In genomic region chr14:53947452-53948180, GRCh38 we compare ENCODE assay signal across 25 cellular contexts. TPM values are rescaled to one million over a fixed set of nuclear protein-coding genes. Genes with fewer than 3 reads are reported as not detected.
A peak's percentile ranks its signal among the peaks of the same experiment; 100 is the strongest.
DNase-seq lines count a peak whose midpoint lies in the region; ATAC-seq, FAIRE-seq and TF ChIP-seq lines count a peak whose summit lies in the region.
"Had no signal": no experiment of that assay in that cellular context is flagged by ENCODE, and none has a peak within 500 bp of the region (broad histone marks: within the 10 kb centered on the region; RNA-seq: fewer than 3 reads in every experiment).

No MANE protein-coding gene starts in this region.

- H3K4me3 ChIP-seq in astrocyte (ENCODE audit: insufficient read depth, low read depth, low read length) (no peak overlapping the region), iPS-11a (ENCODE audit: low read depth, low read length) (peak overlapping the region; percentile 37)
- no peak overlapping the region for H3K4me3 ChIP-seq in effector memory CD4-positive, alpha-beta T cell (ENCODE audit: insufficient read depth, low read depth, low read length, poor library complexity, severe bottlenecking)

- H3K36me3 ChIP-seq in astrocyte (ENCODE audit: insufficient read depth, low read length) = no peaks in the 10 kb centered on the region
- no peaks in the 10 kb centered on the region for H3K36me3 ChIP-seq in effector memory CD4-positive, alpha-beta T cell (ENCODE audit: control insufficient read depth, insufficient read depth, low read length)

- H3K79me1 ChIP-seq in H9 (ENCODE audit: insufficient read depth, low read depth, low read length, poor library complexity, severe bottlenecking) = no peaks in the 10 kb centered on the region

- no peak overlapping the region for H2AK5ac ChIP-seq in H9 (ENCODE audit: insufficient read length, low read length)

- intact Hi-C loops in sciatic nerve (cut with DNase I) = no loop called here

- peaks cover 23% of the 10 kb centered on the region for H3K23me2 ChIP-seq in H9 (ENCODE audit: insufficient read length, low read depth, low read length, poor library complexity, severe bottlenecking)

- H4K91ac ChIP-seq in H9 (ENCODE audit: insufficient read length, low read depth, low read length) = no peak overlapping the region

- ATAC-seq in sciatic nerve (peak; percentile 14), HG03342 (IDR thresholded peaks at IDR 0.05; ENCODE audit: unreplicated experiment) (no peak), HG02938 (IDR thresholded peaks at IDR 0.05; ENCODE audit: unreplicated experiment) (no peak)
- ATAC-seq: activated naive CD4-positive, alpha-beta T cell treated with anti-CD3 and anti-CD28 coated beads, Interleukin-2, amount 50 U/mL, for 72 hours; Right ventricle myocardium inferior had no signal

- no peak overlapping the region for H3K56ac ChIP-seq in H9 (ENCODE audit: insufficient read length, low read depth, low read length)

- H3K4ac ChIP-seq in H9 (ENCODE audit: low read depth, low read length) = no peak overlapping the region

- no peak for DNase-seq in H9
- DNase-seq in astrocyte (ENCODE audit: low read depth) = peak; percentile 32
- DNase-seq in sciatic nerve (ENCODE audit: low spot score) = peak; percentile 65
- DNase-seq in globus pallidus (ENCODE audit: low spot score) = no peak
- no peak for DNase-seq in effector memory CD4-positive, alpha-beta T cell
- DNase-seq: activated B cell treated with CpG ODN at 0.5 μM for 24 hours; activated CD8-positive, alpha-beta memory T cell treated with anti-CD3 and anti-CD28 coated beads for 24 hours; activated T-cell treated with anti-CD3 and anti-CD28 coated beads, Interleukin-2, amount 50 U/mL, for 72 hours; MV-4-11; naive B cell; NCI-H2029 treated with DMSO at 0.1 percent for 48 hours; NCI-H446 treated with DMSO at 0.1 percent for 48 hours; stimulated activated CD4-positive, alpha-beta T cell treated with anti-CD3 and anti-CD28 coated beads, Interleukin-4, amount 100 ng/mL, for 4 hours had no signal

- H3K4me3 Mint-ChIP-seq in H9 (peak overlapping the region; percentile 69 to 85), astrocyte (ENCODE audit: unreplicated experiment) (peak overlapping the region; percentile 72)
- H3K4me3 Mint-ChIP-seq: activated B cell treated with CpG ODN at 0.5 μM for 24 hours; IgD-negative memory B cell; naive B cell; T-helper 1 cell treated with Interleukin-12 subunit alpha and Interleukin-12 subunit beta and Interleukin-4 antibody, amounts not matched to agents 30 μg/mL and 1 μg/mL, for 36 hours had no signal

- H3K27ac ChIP-seq in H9 (ENCODE audit: insufficient read length, low read depth, low read length) (no peak overlapping the region), astrocyte (ENCODE audit: low read depth, low read length) (no peak overlapping the region)
- H3K27ac ChIP-seq in effector memory CD4-positive, alpha-beta T cell (ENCODE audit: insufficient read depth, low read length, poor library complexity, severe bottlenecking) = no peak overlapping the region
- H3K27ac ChIP-seq: esophagus muscularis mucosa, skin epidermis had no signal

- H3K4me1 Mint-ChIP-seq in H9 = peaks cover 72 to 73% of the 10 kb centered on the region in 2 experiments
- peaks cover 15% of the 10 kb centered on the region for H3K4me1 Mint-ChIP-seq in astrocyte (ENCODE audit: low read depth, unreplicated experiment)
- H3K4me1 Mint-ChIP-seq: activated B cell treated with CpG ODN at 0.5 μM for 24 hours, IgD-negative memory B cell had no signal

- no peaks in the 10 kb centered on the region for H4K20me1 ChIP-seq in H9 (ENCODE audit: control insufficient read depth, insufficient read depth, insufficient read length)
- H4K20me1 ChIP-seq in astrocyte (ENCODE audit: insufficient read depth, low read length) = peaks cover 29% of the 10 kb centered on the region

- H2BK12ac ChIP-seq in H9 (ENCODE audit: insufficient read length, low read depth, low read length) = no peak overlapping the region

- H3T11ph ChIP-seq in H9 (ENCODE audit: low read length) = no peak overlapping the region

- no peak overlapping the region for H4K8ac ChIP-seq in H9 (replicated peaks; ENCODE audit: insufficient read length, low read depth, low read length)

- H3K9me3 ChIP-seq in H9 (ENCODE audit: control insufficient read depth, low read depth, low read length) (no peaks in the 10 kb centered on the region), astrocyte (ENCODE audit: insufficient read depth, low read depth, low read length) (no peaks in the 10 kb centered on the region)
- no peaks in the 10 kb centered on the region for H3K9me3 ChIP-seq in effector memory CD4-positive, alpha-beta T cell (ENCODE audit: control insufficient read depth, low read length)
- H3K9me3 ChIP-seq: esophagus muscularis mucosa had no signal

- no peak overlapping the region for H2BK20ac ChIP-seq in H9 (ENCODE audit: low read depth, low read length, poor library complexity, severe bottlenecking)

- no peak for FAIRE-seq in astrocyte (lab: Jason Lieb, UNC)
- FAIRE-seq: bronchial epithelial cell, GM12892, keratinocyte had no signal

- H3K9ac ChIP-seq in H9 (ENCODE audit: extremely low read depth, insufficient read length, low read length) (no peak overlapping the region), astrocyte (ENCODE audit: low read length) (no peak overlapping the region)

- peaks cover 44% of the 10 kb centered on the region; the same call in 1 of the 2 replicates for H3K27me3 ChIP-seq in H9 (ENCODE audit: insufficient read depth, low read length)
- peaks cover 62% of the 10 kb centered on the region for H3K27me3 ChIP-seq in astrocyte (ENCODE audit: insufficient read depth, low read length)
- peaks cover 10% of the 10 kb centered on the region for H3K27me3 ChIP-seq in effector memory CD4-positive, alpha-beta T cell (replicated peaks; ENCODE audit: control insufficient read depth, insufficient read depth, low read length, poor library complexity, severe bottlenecking)

- H3K36me3 Mint-ChIP-seq in H9 (ENCODE audit: insufficient read depth in 1 of 3, low read depth in 3 of 3) (peaks cover 6 to 35% (median 25%) of the 10 kb centered on the region in 3 experiments; a peak in 5 of 7 replicates), astrocyte (ENCODE audit: low read depth, unreplicated experiment) (peaks cover 16% of the 10 kb centered on the region)
- H3K36me3 Mint-ChIP-seq: IgD-negative memory B cell, naive B cell had no signal

- H2AFZ ChIP-seq in H9 (ENCODE audit: low read length) = no peak overlapping the region
- no peak overlapping the region for H2AFZ ChIP-seq in astrocyte (ENCODE audit: low read depth, low read length)

- H2BK5ac ChIP-seq in H9 (ENCODE audit: insufficient read length, low read length) = no peak overlapping the region

- H3K27ac Mint-ChIP-seq in H9 (no peak overlapping the region), astrocyte (ENCODE audit: unreplicated experiment) (no peak overlapping the region)
- H3K27ac Mint-ChIP-seq: activated B cell treated with CpG ODN at 0.5 μM for 24 hours; activated naive CD4-positive, alpha-beta T cell treated with anti-CD3 and anti-CD28 coated beads, Interleukin-2, amount 50 U/mL, for 72 hours; activated T-cell treated with anti-CD3 and anti-CD28 coated beads, Interleukin-2, amount 50 U/mL, for 72 hours; IgD-negative memory B cell; naive B cell; T-helper 1 cell treated with Interleukin-12 subunit alpha and Interleukin-12 subunit beta and Interleukin-4 antibody, amounts not matched to agents 30 μg/mL and 1 μg/mL, for 36 hours had no signal

- H3K4me1 ChIP-seq in H9 (ENCODE audit: insufficient read depth, low read length) (peaks cover 22% of the 10 kb centered on the region; the same call in 1 of the 2 replicates), astrocyte (ENCODE audit: insufficient read depth, low read length) (peaks cover 14% of the 10 kb centered on the region)
- H3K4me1 ChIP-seq in effector memory CD4-positive, alpha-beta T cell (ENCODE audit: control insufficient read depth, insufficient read depth, low read length, poor library complexity, severe bottlenecking) = no peaks in the 10 kb centered on the region

- no CpG with 5 or more reads among the region's 11 CpGs for WGBS in H9 (ENCODE audit: extremely low coverage, insufficient read length, low lambda C conversion rate)

- H3K18ac ChIP-seq in H9 (ENCODE audit: insufficient read length, low read depth, low read length) = no peak overlapping the region

- H3K9me3 Mint-ChIP-seq in H9 (no peaks in the 10 kb centered on the region; a peak in 1 of 5 replicates), astrocyte (ENCODE audit: unreplicated experiment) (peaks cover 3% of the 10 kb centered on the region)
- H3K9me3 Mint-ChIP-seq: activated B cell treated with CpG ODN at 0.5 μM for 24 hours; activated T-cell treated with anti-CD3 and anti-CD28 coated beads, Interleukin-2, amount 50 U/mL, for 72 hours; IgD-negative memory B cell; T-helper 1 cell treated with Interleukin-12 subunit alpha and Interleukin-12 subunit beta and Interleukin-4 antibody, amounts not matched to agents 30 μg/mL and 1 μg/mL, for 36 hours had no signal

- peaks cover 68% of the 10 kb centered on the region for H3K27me3 Mint-ChIP-seq in H9 (ENCODE audit: low read depth)
- H3K27me3 Mint-ChIP-seq in astrocyte (ENCODE audit: low read depth, unreplicated experiment) = peaks cover 56% of the 10 kb centered on the region

- H3K79me2 ChIP-seq in H9 (ENCODE audit: insufficient read depth, low read length) (no peaks in the 10 kb centered on the region), astrocyte (ENCODE audit: insufficient read depth, low read length) (no peaks in the 10 kb centered on the region)

- H3K23ac ChIP-seq in H9 (ENCODE audit: insufficient read length, low read depth, low read length) = no peak overlapping the region

- no peak overlapping the region for H2BK15ac ChIP-seq in H9 (ENCODE audit: low read depth, low read length)

- no peak overlapping the region for H4K5ac ChIP-seq in H9 (ENCODE audit: insufficient read length, low read depth, low read length)

- H3K4me2 ChIP-seq in H9 (ENCODE audit: insufficient read depth, insufficient read length, low read length) (peak overlapping the region; percentile 80), astrocyte (ENCODE audit: low read length) (peak overlapping the region; percentile 80)

- no peak for TF ChIP-seq CTCF in H9 (conservative IDR thresholded peaks at IDR 0.05)
- TF ChIP-seq CTCF in astrocyte (IDR thresholded peaks at IDR 0.05; ENCODE audit: insufficient read depth, low read depth, low read length) = no peak

- H2BK120ac ChIP-seq in H9 (ENCODE audit: low read depth, low read length, poor library complexity, severe bottlenecking) = no peak overlapping the region

- H3K14ac ChIP-seq in H9 (ENCODE audit: insufficient read depth, low read length) = no peak overlapping the region

RNA-seq across cellular contexts. Expression of gene BMP4, which starts 9.0 kb away (rescaled TPM):
- total RNA-seq in H9 (2021) (12.2 and 13.6 TPM in 2 replicates), astrocyte (19.9 and 27.2 TPM in 2 replicates), sciatic nerve (12.0 TPM)
- total RNA-seq: activated naive CD4-positive, alpha-beta T cell treated with anti-CD3 and anti-CD28 coated beads, Interleukin-2, amount 50 U/mL, for 72 hours had no signal

Comparison
In these comparisons a context has a peak if more than half of its experiments do, and no peak if none do; other contexts are left out.
1. DNase-seq: peak in astrocyte (single experiment) and sciatic nerve (single experiment); none in H9 (single experiment), globus pallidus (single experiment) and effector memory CD4-positive, alpha-beta T cell (0 of 3).